1 cellular context compared by ENCODE assay signal in genomic region chr7:99930376-99930775, GRCh38.
TF ChIP-seq lines count a peak whose summit lies in the region.

No MANE protein-coding gene starts in this region.

TF ChIP-seq in H1, 55 proteins besides CTCF, POLR2A, EP300 and RAD21:
- TF ChIP-seq SP4 (IDR thresholded peaks at IDR 0.05; ENCODE audit: low read length) (no peak), HDAC2 (IDR thresholded peaks at IDR 0.05; ENCODE audit: borderline replicate concordance in 1 of 2, low read depth in 2 of 2, low read length in 2 of 2) (no peak), ATF3 (IDR thresholded peaks at IDR 0.05; ENCODE audit: insufficient read depth, low read depth, low read length) (no peak), RBBP5 (IDR thresholded peaks at IDR 0.05; ENCODE audit: borderline replicate concordance, low read depth, low read length) (no peak), E2F6 (IDR thresholded peaks at IDR 0.05) (no peak), KDM5A (IDR thresholded peaks at IDR 0.05; ENCODE audit: low read length) (no peak), SRF (IDR thresholded peaks at IDR 0.05; ENCODE audit: low read depth, low read length) (no peak), GABPA (IDR thresholded peaks at IDR 0.05; ENCODE audit: borderline replicate concordance, insufficient read depth, low read length) (no peak), TAF7 (optimal IDR thresholded peaks at IDR 0.05; ENCODE audit: borderline replicate concordance, low read depth, low read length) (no peak), ZNF274 (IDR thresholded peaks at IDR 0.05; ENCODE audit: borderline replicate concordance, extremely low read depth, low read length) (no peak), HDAC6 (IDR thresholded peaks at IDR 0.05; ENCODE audit: low read depth, low read length) (no peak), YY1 (IDR thresholded peaks at IDR 0.05; ENCODE audit: low read depth, low read length) (no peak), MAFK (IDR thresholded peaks at IDR 0.05; ENCODE audit: low read depth, low read length) (no peak), BCL11A (IDR thresholded peaks at IDR 0.05; ENCODE audit: low read depth in 2 of 2, low read length in 2 of 2) (no peak)
